26 cellular contexts compared by ENCODE assay signal in the genomic region with DNA sequence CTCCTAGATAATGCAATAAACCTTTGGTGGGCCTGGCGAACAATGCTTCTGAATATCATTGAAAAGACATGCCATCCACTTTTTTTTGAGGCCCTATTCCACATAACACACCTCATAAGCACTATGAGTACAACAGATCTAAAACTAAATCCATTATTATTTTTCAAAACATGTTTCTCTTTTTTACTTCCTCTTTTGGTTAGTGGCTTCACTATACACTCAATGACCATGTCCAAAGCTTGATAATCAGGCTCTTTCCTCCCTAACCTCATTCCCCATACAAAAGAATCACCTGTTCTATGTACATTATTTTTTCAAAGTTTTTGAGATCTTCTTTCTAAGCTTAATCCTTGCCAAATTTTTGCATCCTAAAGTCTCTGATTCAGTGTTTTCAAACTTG. TPM values are rescaled to one million over a fixed set of nuclear protein-coding genes. Genes with fewer than 3 reads are reported as not detected.
"Had no signal": no experiment of that assay in that cellular context is flagged by ENCODE, and none has a peak within 500 bp of the region (broad histone marks: within the 10 kb centered on the region; RNA-seq: fewer than 3 reads in every experiment).

No MANE protein-coding gene starts in this region.

- DNase-seq: activated CD4-positive, alpha-beta T cell treated with anti-CD3 and anti-CD28 coated beads, Interleukin-2, amount 10 ng/mL, durations not matched to agents 7 days and 5 days; activated CD4-positive, CD25-positive, alpha-beta regulatory T cell treated with anti-CD3 and anti-CD28 coated beads, Interleukin-2, amount 50 U/mL, for 72 hours; activated CD8-positive, alpha-beta memory T cell treated with anti-CD3 and anti-CD28 coated beads, Interleukin-2, amount 10 ng/mL, durations not matched to agents 7 days and 5 days; activated CD8-positive, alpha-beta T cell treated with anti-CD3 and anti-CD28 coated beads for 36 hours; activated effector memory CD4-positive, alpha-beta T cell treated with anti-CD3 and anti-CD28 coated beads, Interleukin-2, amount 50 U/mL, for 16 hours; activated naive CD4-positive, alpha-beta T cell treated with anti-CD3 and anti-CD28 coated beads, Interleukin-2, amount 10 ng/mL, durations not matched to agents 7 days and 5 days; activated T-cell treated with anti-CD3 and anti-CD28 coated beads for 4 hours; amygdala; cerebellar nuclear complex; heart right ventricle; islet precursor cell; left cardiac atrium; mesenchymal stem cell; mucosa of descending colon; occipital lobe; posterior cingulate gyrus; sigmoid colon; stimulated activated CD4-positive, alpha-beta T cell treated with anti-CD3 and anti-CD28 coated beads, Interleukin-15, amount 100 ng/mL, for 24 hours; stomach; WERI-Rb-1 had no signal

- ATAC-seq: activated CD8-positive, alpha-beta memory T cell treated with anti-CD3 and anti-CD28 coated beads, Interleukin-2, amount 10 ng/mL, durations not matched to agents 7 days and 5 days; activated CD8-positive, alpha-beta T cell treated with anti-CD3 and anti-CD28 coated beads for 36 hours; heart right ventricle; left cardiac atrium; mucosa of descending colon; stimulated activated memory B cell treated with anti-CD40 and anti-IgM and Interleukin-4, amounts not matched to agents 10 μg/mL and 1 μg/mL and 100 μg/mL, for 72 hours had no signal

- H3K9me3 ChIP-seq: heart right ventricle, mucosa of descending colon, sigmoid colon, stomach, suprapubic skin, tibial nerve had no signal

- H3K4me1 ChIP-seq: heart right ventricle, sigmoid colon, stomach, suprapubic skin, tibial nerve had no signal

- H3K27me3 ChIP-seq: heart right ventricle, sigmoid colon, stomach, suprapubic skin, tibial nerve had no signal

- H3K4me2 ChIP-seq: smooth muscle cell had no signal

- H3K27ac ChIP-seq: heart right ventricle, sigmoid colon, stomach, suprapubic skin, tibial nerve, WERI-Rb-1 had no signal

- H3K36me3 ChIP-seq: heart right ventricle, sigmoid colon, stomach, suprapubic skin, tibial nerve, WERI-Rb-1 had no signal

- H3K4me3 ChIP-seq: heart right ventricle, mucosa of descending colon, sigmoid colon, smooth muscle cell, stomach, suprapubic skin, tibial nerve had no signal

RNA-seq across cellular contexts. Expression of gene NPY2R, which starts 20.4 kb away (rescaled TPM):
- total RNA-seq: activated CD4-positive, alpha-beta T cell treated with anti-CD3 and anti-CD28 coated beads, Interleukin-2, amount 10 ng/mL, durations not matched to agents 7 days and 5 days; activated CD8-positive, alpha-beta memory T cell treated with anti-CD3 and anti-CD28 coated beads, Interleukin-2, amount 10 ng/mL, durations not matched to agents 7 days and 5 days; activated CD8-positive, alpha-beta T cell treated with anti-CD3 and anti-CD28 coated beads for 36 hours; epithelial cell of proximal tubule; fibroblast of villous mesenchyme; heart right ventricle; smooth muscle cell had no signal
